11 cellular contexts compared by ENCODE assay signal in the genomic region with DNA sequence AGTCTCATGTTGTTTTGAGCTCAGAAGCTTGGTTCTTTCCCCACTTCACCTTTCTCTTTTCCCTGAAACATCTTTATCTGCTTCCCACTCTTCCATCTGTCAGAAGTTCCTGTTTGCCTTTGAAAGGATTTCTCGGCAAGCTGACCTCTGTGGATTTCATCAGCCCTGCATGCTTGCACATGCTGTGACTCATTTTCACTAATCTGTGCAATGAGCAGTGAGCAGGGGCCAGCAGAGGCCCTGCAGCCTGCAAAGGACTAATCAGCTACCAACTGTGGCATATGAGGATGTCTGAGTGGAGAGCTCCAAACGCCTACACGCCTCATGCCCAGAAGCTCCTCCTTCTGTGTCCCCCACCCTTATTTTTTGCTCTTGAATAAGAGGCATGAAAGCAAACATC.
DNase-seq lines count a peak whose midpoint lies in the region; TF ChIP-seq lines count a peak whose summit lies in the region.
"Had no signal": no experiment of that assay in that cellular context is flagged by ENCODE, and none has a peak within 500 bp of the region (broad histone marks: within the 10 kb centered on the region; RNA-seq: fewer than 3 reads in every experiment).

No MANE protein-coding gene starts in this region.

- peak overlapping the region; percentile 25 for H3K27ac ChIP-seq in GM23248
- no peak overlapping the region for H3K27ac ChIP-seq in SK-N-SH (ENCODE audit: low read depth in 2 of 2, low read length in 1 of 2)
- H3K27ac ChIP-seq in Peyer's patch = no peak overlapping the region
- H3K27ac ChIP-seq: SJSA1 had no signal

- H4K20me1 ChIP-seq in GM23248 (ENCODE audit: insufficient read depth) (no peaks in the 10 kb centered on the region), SK-N-SH (ENCODE audit: insufficient read depth) (no peaks in the 10 kb centered on the region)

- no peak overlapping the region for H3K4me3 ChIP-seq in GM23248
- no peak overlapping the region for H3K4me3 ChIP-seq in SK-N-SH (ENCODE audit: low read depth in 2 of 2, low read length in 1 of 2)
- no peak overlapping the region for H3K4me3 ChIP-seq in fibroblast of villous mesenchyme (ENCODE audit: low read depth, low read length)
- no peak overlapping the region for H3K4me3 ChIP-seq in Peyer's patch
- H3K4me3 ChIP-seq: GM12878, SJSA1 had no signal

- in situ Hi-C loops in GM23248 (cut with MboI) = no loop called here

- H3K4me2 ChIP-seq in GM23248 (ENCODE audit: unreplicated experiment) = peak overlapping the region; percentile 64
- no peak overlapping the region for H3K4me2 ChIP-seq in SK-N-SH

- POLR2A ChIA-PET in SK-N-SH (lab: Yijun Ruan, JAX) = no interaction called here

- no peak for TF ChIP-seq RAD21 in SK-N-SH (IDR thresholded peaks at IDR 0.05; ENCODE audit: low read length)

- H2AFZ ChIP-seq in GM23248 (peak overlapping the region; percentile 61), SK-N-SH (ENCODE audit: low read depth) (peak overlapping the region; percentile 51; the same call in 1 of the 2 replicates)

- no peak for TF ChIP-seq EP300 in SK-N-SH (IDR thresholded peaks at IDR 0.05; ENCODE audit: borderline replicate concordance in 1 of 2, low read depth in 1 of 2, low read length in 1 of 2)

- no peaks in the 10 kb centered on the region for H3K9me3 ChIP-seq in GM23248 (ENCODE audit: low read depth)
- H3K9me3 ChIP-seq in SK-N-SH = no peaks in the 10 kb centered on the region
- no peaks in the 10 kb centered on the region for H3K9me3 ChIP-seq in Peyer's patch
- H3K9me3 ChIP-seq: SJSA1 had no signal

- H3F3A ChIP-seq in GM23248 (ENCODE audit: insufficient read depth) (peaks cover 7% of the 10 kb centered on the region; the same call in 1 of the 2 replicates), SK-N-SH (replicated peaks; ENCODE audit: insufficient read depth) (no peaks in the 10 kb centered on the region)

- H3K4me1 ChIP-seq in GM23248 (ENCODE audit: insufficient read depth) (peaks cover 13% of the 10 kb centered on the region), SK-N-SH (ENCODE audit: control insufficient read depth in 1 of 2, insufficient read depth in 2 of 2, low read depth in 1 of 2, low read length in 1 of 2) (peaks cover 0 to 9% of the 10 kb centered on the region in 2 experiments; a peak in 2 of 4 replicates), Peyer's patch (no peaks in the 10 kb centered on the region)
- H3K4me1 ChIP-seq: SJSA1 had no signal

- DNase-seq in GM23248 (peak; percentile 82), SK-N-SH (no peak), fibroblast of villous mesenchyme (ENCODE audit: low read depth) (peak; percentile 94), renal cortical epithelial cell (ENCODE audit: low read depth) (peak; percentile 61), Peyer's patch (no peak)
- DNase-seq in activated CD4-positive, alpha-beta T cell treated with anti-CD3 and anti-CD28 coated beads for 4 hours = no peak
- no peak for DNase-seq in stimulated activated CD8-positive, alpha-beta memory T cell treated with anti-CD3 and anti-CD28 coated beads, Interleukin-4, amount 100 ng/mL, for 48 hours
- DNase-seq in effector CD8-positive, alpha-beta T cell (lab: John Stamatoyannopoulos, UW) = no peak
- DNase-seq: activated naive CD8-positive, alpha-beta T cell treated with anti-CD3 and anti-CD28 coated beads, Interleukin-2, amount 10 ng/mL, durations not matched to agents 7 days and 5 days had no signal

- H3K9me2 ChIP-seq in GM23248 (ENCODE audit: insufficient read depth) = no peaks in the 10 kb centered on the region
- H3K9me2 ChIP-seq in SK-N-SH = no peaks in the 10 kb centered on the region

- 8 to 9% methylated on average over 3 of the region's 3 CpGs for whole genome bisulfite sequencing in GM23248 (ENCODE audit: low coverage in 1 of 2, low lambda C conversion rate in 2 of 2, missing lambda C conversion rate in 2 of 2), 2 experiments
- 41% methylated on average over 3 of the region's 3 CpGs for WGBS in SK-N-SH (ENCODE audit: low lambda C conversion rate)

- no peak for TF ChIP-seq POLR2A in Peyer's patch (IDR thresholded peaks at IDR 0.05)

- peaks cover 9% of the 10 kb centered on the region; the same call in 1 of the 2 replicates for H3K27me3 ChIP-seq in GM23248 (replicated peaks; ENCODE audit: insufficient read depth)
- H3K27me3 ChIP-seq in SK-N-SH (ENCODE audit: insufficient read depth) = no peaks in the 10 kb centered on the region
- H3K27me3 ChIP-seq in Peyer's patch = no peaks in the 10 kb centered on the region
- H3K27me3 ChIP-seq: SJSA1 had no signal

- no peaks in the 10 kb centered on the region for H3K79me2 ChIP-seq in GM23248 (ENCODE audit: insufficient read depth)
- H3K79me2 ChIP-seq in SK-N-SH (ENCODE audit: insufficient read depth) = no peaks in the 10 kb centered on the region

- H3K36me3 ChIP-seq in GM23248 (ENCODE audit: low read depth) (no peaks in the 10 kb centered on the region), SK-N-SH (replicated peaks in 1 of 2; ENCODE audit: control insufficient read depth in 1 of 2, insufficient read depth in 2 of 2, low read length in 1 of 2) (no peaks in the 10 kb centered on the region), Peyer's patch (no peaks in the 10 kb centered on the region)
- H3K36me3 ChIP-seq: SJSA1 had no signal

- CTCF ChIA-PET in SK-N-SH (lab: Yijun Ruan, JAX) = interaction anchor here (1.2 to 2.1 kb wide), 4 partner anchors 11 to 328 kb away, joined by 3 to 6 read pairs (median 4); no protein-coding TSS in a partner anchor

- peak overlapping the region; percentile 35; the same call in 1 of the 2 replicates for H3K9ac ChIP-seq in GM23248
- no peak overlapping the region for H3K9ac ChIP-seq in SK-N-SH

- TF ChIP-seq CTCF in SK-N-SH (IDR thresholded peaks at IDR 0.05) = no peak
- peak; percentile 2 for TF ChIP-seq CTCF in fibroblast of villous mesenchyme (IDR thresholded peaks at IDR 0.05; ENCODE audit: insufficient read depth, low read depth, low read length)
- no peak for TF ChIP-seq CTCF in Peyer's patch (IDR thresholded peaks at IDR 0.05)

TF ChIP-seq in SK-N-SH, 30 proteins besides CTCF, POLR2A, EP300 and RAD21:
- TF ChIP-seq RCOR1 (IDR thresholded peaks at IDR 0.05; ENCODE audit: low read length) (no peak), FOSL2 (IDR thresholded peaks at IDR 0.05; ENCODE audit: borderline replicate concordance, low read depth) (no peak), MEF2A (IDR thresholded peaks at IDR 0.05; ENCODE audit: borderline replicate concordance, low read depth) (no peak), TEAD4 (IDR thresholded peaks at IDR 0.05; ENCODE audit: borderline replicate concordance, insufficient read depth) (no peak), SMC3 (IDR thresholded peaks at IDR 0.05; ENCODE audit: low read depth, low read length) (no peak), GABPA (IDR thresholded peaks at IDR 0.05; ENCODE audit: low read depth) (no peak), MXI1 (IDR thresholded peaks at IDR 0.05; ENCODE audit: low read depth, low read length) (no peak), EZH2phosphoT487 (IDR thresholded peaks at IDR 0.05; ENCODE audit: borderline replicate concordance, low read depth) (no peak), FOXJ3 (CRISPR knock-in tag; IDR thresholded peaks at IDR 0.05) (no peak), TAF1 (IDR thresholded peaks at IDR 0.05; ENCODE audit: borderline replicate concordance, low read depth, low read length) (no peak), RXRA (IDR thresholded peaks at IDR 0.05; ENCODE audit: borderline replicate concordance, low read depth) (no peak), CHD2 (IDR thresholded peaks at IDR 0.05; ENCODE audit: low read length, partially characterized antibody) (no peak), ELF1 (IDR thresholded peaks at IDR 0.05) (no peak), TCF12 (IDR thresholded peaks at IDR 0.05) (no peak), NRF1 (IDR thresholded peaks at IDR 0.05; ENCODE audit: low read depth, low read length) (no peak)
TF ChIP-seq in SK-N-SH: peak in this region for 0.

Comparison
In these comparisons a context has a peak if more than half of its experiments do, and no peak if none do; other contexts are left out.
1. DNase-seq: peak in GM23248 (single experiment), fibroblast of villous mesenchyme (single experiment) and renal cortical epithelial cell (single experiment); none in SK-N-SH (single experiment), activated CD4-positive, alpha-beta T cell treated with anti-CD3 and anti-CD28 coated beads for 4 hours (0 of 2), stimulated activated CD8-positive, alpha-beta memory T cell treated with anti-CD3 and anti-CD28 coated beads, Interleukin-4, amount 100 ng/mL, for 48 hours (single experiment), Peyer's patch (0 of 3) and effector CD8-positive, alpha-beta T cell (single experiment).